Comparison of ENCODE assay signal across 8 cellular contexts in the genomic region with DNA sequence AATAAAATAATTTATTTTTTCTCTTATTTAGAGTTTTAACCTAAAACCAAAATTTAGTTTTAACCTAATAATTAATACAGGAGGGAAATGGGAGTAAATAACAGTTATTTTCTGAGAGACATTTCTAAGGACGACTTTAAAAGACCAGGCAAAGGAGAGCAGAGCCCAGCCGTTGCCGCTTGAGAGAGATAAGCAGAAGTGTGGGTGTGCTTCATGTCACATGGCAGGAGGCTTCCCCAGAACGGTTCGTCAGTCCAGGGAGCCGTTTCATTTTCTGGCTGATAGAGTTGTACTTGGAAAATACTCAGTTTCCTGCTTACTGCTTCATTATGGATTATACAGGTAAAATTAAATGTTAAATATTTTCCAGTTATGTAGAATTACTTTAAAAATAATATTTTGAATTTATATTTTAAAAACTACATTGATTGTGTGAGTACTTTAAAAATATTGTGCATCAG.
DNase-seq lines count a peak whose midpoint lies in the region; ATAC-seq and TF ChIP-seq lines count a peak whose summit lies in the region.

No MANE protein-coding gene starts in this region.

- in situ Hi-C loops in ACHN (cut with HindIII; ENCODE audit: low pct_ligation_motif_present, low pct_unique_long_range_greater_than_20kb, low sequenced_read_pairs), result no loop called here

- peak overlapping the region; percentile 10 for H3K27ac ChIP-seq in SJCRH30

- peaks cover 40% of the 10 kb centered on the region for H3K4me1 ChIP-seq in SJCRH30

- peak overlapping the region; percentile 10 for H3K4me3 ChIP-seq in SJCRH30
- peak overlapping the region; percentile 34 for H3K4me3 ChIP-seq in fibroblast of pulmonary artery (replicated peaks; ENCODE audit: low read depth, low read length)

- intact Hi-C loops in posterior cingulate gyrus (cut with DNase I), result no loop called here

- no peaks in the 10 kb centered on the region for H3K27me3 ChIP-seq in SJCRH30

- no peaks in the 10 kb centered on the region for H3K9me3 ChIP-seq in SJCRH30 (replicated peaks)

- no peaks in the 10 kb centered on the region; the same call in 1 of the 2 replicates for H3K36me3 ChIP-seq in SJCRH30

- no peak for TF ChIP-seq CTCF in fibroblast of pulmonary artery (IDR thresholded peaks at IDR 0.05; ENCODE audit: low read length, missing control alignments)

- peak; percentile 37 for ATAC-seq in GM18868 (IDR thresholded peaks at IDR 0.05; ENCODE audit: unreplicated experiment)
- ATAC-seq in HG03280 (IDR thresholded peaks at IDR 0.05; ENCODE audit: unreplicated experiment), result peak; percentile 41

- peak; percentile 68 for DNase-seq in ACHN
- peak; percentile 65 to 78 for DNase-seq in SJCRH30
- peak; percentile 77 for DNase-seq in fibroblast of pulmonary artery (ENCODE audit: low read depth)
- DNase-seq in posterior cingulate gyrus, result peak; percentile 21 to 89 (median 42)
- DNase-seq in HuH-7 (ENCODE audit: low spot score), result no peak
- no peak for DNase-seq in amniotic stem cell (lab: John Stamatoyannopoulos, UW)

Comparison
In these comparisons a context has a peak if more than half of its experiments do, and no peak if none do; other contexts are left out.
1. DNase-seq: peak in ACHN (single experiment), SJCRH30 (2 of 2), fibroblast of pulmonary artery (single experiment) and posterior cingulate gyrus (10 of 10); none in HuH-7 (single experiment) and amniotic stem cell (single experiment).